ENCODE assay signal across 8 cellular contexts in the genomic region with DNA sequence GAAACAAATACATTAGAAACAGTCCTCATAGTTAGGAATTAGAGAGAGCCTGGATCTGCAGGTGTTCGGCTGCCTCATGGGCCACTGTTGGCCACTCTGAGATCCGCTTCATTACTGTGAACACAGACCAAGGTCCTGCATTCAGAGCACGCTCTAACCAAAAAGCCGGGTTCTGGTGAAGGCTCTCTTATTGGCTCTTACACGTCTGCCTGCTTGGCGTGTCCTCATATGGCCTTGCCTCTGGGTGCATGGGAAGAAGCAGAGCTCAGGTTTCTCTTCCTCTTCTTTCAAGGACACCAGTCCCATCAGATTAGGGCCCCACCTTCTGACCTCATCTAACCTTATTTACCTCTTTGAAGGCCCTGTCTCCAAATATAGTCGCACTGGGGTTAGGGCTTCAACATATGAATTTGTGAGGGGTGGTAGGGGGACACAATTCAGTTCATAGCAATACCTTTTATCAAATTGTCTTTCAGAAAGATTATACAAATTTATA. TPM values are rescaled to one million over a fixed set of nuclear protein-coding genes. Genes with fewer than 3 reads are reported as not detected.
DNase-seq lines count a peak whose midpoint lies in the region; ATAC-seq and TF ChIP-seq lines count a peak whose summit lies in the region.

No MANE protein-coding gene starts in this region.

- DNase-seq in natural killer cell (no peak), NCI-H774 (lab: John Stamatoyannopoulos, UW) (peak; percentile 26), iPS-NIHi11 (ENCODE audit: low spot score) (peak; percentile 72), epidermal melanocyte (ENCODE audit: insufficient read length, low spot score) (no peak), NCI-H146 (lab: John Stamatoyannopoulos, UW) (no peak)
- no peak for DNase-seq in natural killer cell treated with Interleukin-12 subunit alpha and Interleukin-12 subunit beta and Interleukin-15 and Interleukin-18, amount 100 ng/mL, for 72 hours (ENCODE audit: low spot score)
- DNase-seq in activated T-helper 2 cell treated with anti-CD3 and anti-CD28 coated beads, Interferon-gamma antibody, Interleukin-2, Interleukin-4, amounts not matched to agents 10 μg/mL and 5 μg/mL and 100 μg/mL, durations not matched to agents 14 hours and 24 hours and 36 hours (ENCODE audit: low spot score), result no peak

- no peaks in the 10 kb centered on the region for H3K4me1 Mint-ChIP-seq in natural killer cell
- H3K4me1 Mint-ChIP-seq in natural killer cell treated with Interleukin-12 subunit alpha and Interleukin-12 subunit beta and Interleukin-15 and Interleukin-18, amount 100 ng/mL, for 72 hours (ENCODE audit: low read depth in 2 of 2), result no peaks in the 10 kb centered on the region
- no peaks in the 10 kb centered on the region for H3K4me1 Mint-ChIP-seq in activated T-helper 2 cell treated with anti-CD3 and anti-CD28 coated beads, Interferon-gamma antibody, Interleukin-2, Interleukin-4, amounts not matched to agents 10 μg/mL and 5 μg/mL and 100 μg/mL, durations not matched to agents 14 hours and 24 hours and 36 hours (ENCODE audit: low read depth)

- peak in 2 of 3 donors; percentile 38 to 43 for ATAC-seq in natural killer cell
- no peak for ATAC-seq in natural killer cell treated with Interleukin-12 subunit alpha and Interleukin-12 subunit beta and Interleukin-15 and Interleukin-18, amount 100 ng/mL, for 72 hours
- ATAC-seq in HG03060 (IDR thresholded peaks at IDR 0.05; ENCODE audit: low read depth, unreplicated experiment), result peak; percentile 100

- H3K4me3 Mint-ChIP-seq in natural killer cell, result no peak overlapping the region
- H3K4me3 Mint-ChIP-seq in natural killer cell treated with Interleukin-12 subunit alpha and Interleukin-12 subunit beta and Interleukin-15 and Interleukin-18, amount 100 ng/mL, for 72 hours, result no peak overlapping the region
- no peak overlapping the region for H3K4me3 Mint-ChIP-seq in activated T-helper 2 cell treated with anti-CD3 and anti-CD28 coated beads, Interferon-gamma antibody, Interleukin-2, Interleukin-4, amounts not matched to agents 10 μg/mL and 5 μg/mL and 100 μg/mL, durations not matched to agents 14 hours and 24 hours and 36 hours (ENCODE audit: low read depth)

- no peaks in the 10 kb centered on the region for H3K36me3 Mint-ChIP-seq in natural killer cell
- no peaks in the 10 kb centered on the region for H3K36me3 Mint-ChIP-seq in natural killer cell treated with Interleukin-12 subunit alpha and Interleukin-12 subunit beta and Interleukin-15 and Interleukin-18, amount 100 ng/mL, for 72 hours
- H3K36me3 Mint-ChIP-seq in activated T-helper 2 cell treated with anti-CD3 and anti-CD28 coated beads, Interferon-gamma antibody, Interleukin-2, Interleukin-4, amounts not matched to agents 10 μg/mL and 5 μg/mL and 100 μg/mL, durations not matched to agents 14 hours and 24 hours and 36 hours (ENCODE audit: low read depth), result no peaks in the 10 kb centered on the region

- H3K9me3 Mint-ChIP-seq in natural killer cell, result no peaks in the 10 kb centered on the region
- H3K9me3 Mint-ChIP-seq in natural killer cell treated with Interleukin-12 subunit alpha and Interleukin-12 subunit beta and Interleukin-15 and Interleukin-18, amount 100 ng/mL, for 72 hours, result no peaks in the 10 kb centered on the region
- no peaks in the 10 kb centered on the region for H3K9me3 Mint-ChIP-seq in activated T-helper 2 cell treated with anti-CD3 and anti-CD28 coated beads, Interferon-gamma antibody, Interleukin-2, Interleukin-4, amounts not matched to agents 10 μg/mL and 5 μg/mL and 100 μg/mL, durations not matched to agents 14 hours and 24 hours and 36 hours

- no peak for TF ChIP-seq CTCF in natural killer cell (IDR thresholded peaks at IDR 0.05)

- no peaks in the 10 kb centered on the region for H3K27me3 Mint-ChIP-seq in natural killer cell (ENCODE audit: low read depth in 2 of 2)
- no peaks in the 10 kb centered on the region for H3K27me3 Mint-ChIP-seq in natural killer cell treated with Interleukin-12 subunit alpha and Interleukin-12 subunit beta and Interleukin-15 and Interleukin-18, amount 100 ng/mL, for 72 hours
- peaks cover 7% of the 10 kb centered on the region for H3K27me3 Mint-ChIP-seq in activated T-helper 2 cell treated with anti-CD3 and anti-CD28 coated beads, Interferon-gamma antibody, Interleukin-2, Interleukin-4, amounts not matched to agents 10 μg/mL and 5 μg/mL and 100 μg/mL, durations not matched to agents 14 hours and 24 hours and 36 hours (ENCODE audit: low read depth)

- intact Hi-C loops in natural killer cell (cut with micrococcal nuclease), result no loop called here
- intact Hi-C loops in activated T-helper 2 cell treated with anti-CD3 and anti-CD28 coated beads, Interferon-gamma antibody, Interleukin-2, Interleukin-4, amounts not matched to agents 10 μg/mL and 5 μg/mL and 100 μg/mL, durations not matched to agents 14 hours and 24 hours and 36 hours (cut with micrococcal nuclease), result no loop called here

- H3K27ac Mint-ChIP-seq in natural killer cell, result no peak overlapping the region
- no peak overlapping the region for H3K27ac Mint-ChIP-seq in natural killer cell treated with Interleukin-12 subunit alpha and Interleukin-12 subunit beta and Interleukin-15 and Interleukin-18, amount 100 ng/mL, for 72 hours
- no peak overlapping the region for H3K27ac Mint-ChIP-seq in activated T-helper 2 cell treated with anti-CD3 and anti-CD28 coated beads, Interferon-gamma antibody, Interleukin-2, Interleukin-4, amounts not matched to agents 10 μg/mL and 5 μg/mL and 100 μg/mL, durations not matched to agents 14 hours and 24 hours and 36 hours

RNA-seq across cellular contexts. Expression of gene ELF2, which starts 37.1 kb away (rescaled TPM):
- total RNA-seq in natural killer cell, result 100 to 1,000 TPM in 2 of 3 donors, 10 to 100 TPM in 1; 93.7 to 115 (median 114) TPM
- total RNA-seq in natural killer cell treated with Interleukin-12 subunit alpha and Interleukin-12 subunit beta and Interleukin-15 and Interleukin-18, amount 100 ng/mL, for 72 hours, result 10 to 100 TPM; 39.7 to 46.2 TPM
- 30.5 and 31.2 TPM in 2 replicates for total RNA-seq in activated T-helper 2 cell treated with anti-CD3 and anti-CD28 coated beads, Interferon-gamma antibody, Interleukin-2, Interleukin-4, amounts not matched to agents 10 μg/mL and 5 μg/mL and 100 μg/mL, durations not matched to agents 14 hours and 24 hours and 36 hours

Comparison
In these comparisons a context has a peak if more than half of its experiments do, and no peak if none do; other contexts are left out.
1. ATAC-seq: peak in natural killer cell (2 of 3) and HG03060 (single experiment); none in natural killer cell treated with Interleukin-12 subunit alpha and Interleukin-12 subunit beta and Interleukin-15 and Interleukin-18, amount 100 ng/mL, for 72 hours (0 of 2).
2. DNase-seq: peak in NCI-H774 (single experiment) and iPS-NIHi11 (single experiment); none in natural killer cell (single experiment), natural killer cell treated with Interleukin-12 subunit alpha and Interleukin-12 subunit beta and Interleukin-15 and Interleukin-18, amount 100 ng/mL, for 72 hours (single experiment), activated T-helper 2 cell treated with anti-CD3 and anti-CD28 coated beads, Interferon-gamma antibody, Interleukin-2, Interleukin-4, amounts not matched to agents 10 μg/mL and 5 μg/mL and 100 μg/mL, durations not matched to agents 14 hours and 24 hours and 36 hours (single experiment), epidermal melanocyte (single experiment) and NCI-H146 (single experiment).